ENCODE assay signal across 15 cellular contexts in the genomic region with DNA sequence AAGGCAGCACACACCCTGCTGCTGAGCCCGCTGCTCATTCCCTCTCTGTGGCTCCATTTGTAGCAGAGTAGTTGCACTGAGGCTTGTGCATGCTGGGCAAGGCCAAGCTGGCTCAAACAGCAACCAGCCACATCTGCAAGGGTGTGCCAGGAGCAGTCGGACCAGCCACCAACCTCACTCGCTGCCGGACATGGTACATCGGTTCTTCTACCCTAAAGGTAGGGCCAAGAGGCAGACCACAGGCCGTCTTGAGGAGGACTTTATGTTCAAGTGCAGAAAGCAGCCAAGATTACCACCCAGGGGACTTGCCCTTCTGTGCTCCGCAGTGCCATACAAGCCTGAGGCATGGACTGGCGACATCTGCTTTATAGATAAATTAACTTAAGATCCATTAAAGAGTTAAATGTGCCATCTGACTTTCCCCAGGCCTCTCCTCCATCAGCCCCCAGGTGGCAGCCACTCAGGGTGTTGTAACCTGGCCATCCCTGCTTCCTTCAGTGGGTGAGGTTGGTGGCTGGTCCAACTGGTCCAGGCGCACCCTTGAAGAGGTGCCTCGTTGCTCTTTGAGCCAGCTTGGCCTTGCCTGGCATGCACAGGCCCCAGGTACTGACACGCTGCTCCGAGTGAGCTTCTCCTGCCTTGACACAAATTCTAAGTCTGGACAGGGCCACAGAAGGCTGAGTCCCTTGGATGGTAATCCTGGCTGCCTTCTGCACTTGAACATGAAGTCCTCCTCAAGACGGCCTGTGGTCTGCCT. TPM values are rescaled to one million over a fixed set of nuclear protein-coding genes. Genes with fewer than 3 reads are reported as not detected.
"Had no signal": no experiment of that assay in that cellular context is flagged by ENCODE, and none has a peak within 500 bp of the region (broad histone marks: within the 10 kb centered on the region; RNA-seq: fewer than 3 reads in every experiment).

No MANE protein-coding gene starts in this region.

RNA-seq across cellular contexts. Expression of a gene that starts 55.0 kb away (rescaled TPM):
- total RNA-seq: activated CD4-positive, alpha-beta memory T cell treated with anti-CD3 and anti-CD28 coated beads for 36 hours; activated CD4-positive, alpha-beta T cell treated with anti-CD3 and anti-CD28 coated beads for 36 hours; activated CD4-positive, alpha-beta T cell treated with anti-CD3 and anti-CD28 coated beads, Interleukin-2, amount 10 ng/mL, durations not matched to agents 24 days and 14 days; activated CD8-positive, alpha-beta memory T cell treated with anti-CD3 and anti-CD28 coated beads for 36 hours; activated CD8-positive, alpha-beta memory T cell treated with anti-CD3 and anti-CD28 coated beads, Interleukin-2, amount 10 ng/mL, durations not matched to agents 7 days and 5 days; activated CD8-positive, alpha-beta T cell treated with anti-CD3 and anti-CD28 coated beads, Interleukin-2, amount 10 ng/mL, durations not matched to agents 7 days and 5 days; activated naive CD4-positive, alpha-beta T cell treated with anti-CD3 and anti-CD28 coated beads for 36 hours; activated naive CD8-positive, alpha-beta T cell treated with anti-CD3 and anti-CD28 coated beads for 36 hours; activated T-helper 1 cell treated with anti-CD3 and anti-CD28 coated beads, Interleukin-12 subunit alpha, Interleukin-12 subunit beta, Interleukin-2, Interleukin-4 antibody, amounts not matched to agents 30 ng/mL and 10 ng/mL and 1 ng/mL, durations not matched to agents 14 hours and 24 hours and 36 hours; activated T-helper 2 cell treated with anti-CD3 and anti-CD28 coated beads, Interferon-gamma antibody, Interleukin-2, Interleukin-4, amounts not matched to agents 10 μg/mL and 5 μg/mL and 100 μg/mL, durations not matched to agents 14 hours and 24 hours and 36 hours; esophagus squamous epithelium; fibroblast of lung; fibroblast of villous mesenchyme; T-helper 1 cell treated with Interleukin-12 subunit alpha and Interleukin-12 subunit beta and Interleukin-4 antibody, amounts not matched to agents 30 ng/mL and 1 ng/mL, for 36 hours had no signal
- polyA plus RNA-seq: aorta, fibroblast of lung had no signal
